Comparison of ENCODE assay signal across 22 cellular contexts in genomic region chr5:17394086-17394485, GRCh38.
"Had no signal": no experiment of that assay in that cellular context is flagged by ENCODE, and none has a peak within 500 bp of the region (broad histone marks: within the 10 kb centered on the region; RNA-seq: fewer than 3 reads in every experiment).

No MANE protein-coding gene starts in this region.

- H3K27me3 Mint-ChIP-seq: effector memory CD8-positive, alpha-beta T cell had no signal

- DNase-seq: colonic mucosa; cortex of kidney; effector CD8-positive, alpha-beta T cell; effector memory CD8-positive, alpha-beta T cell; endodermal cell; erythroblast; foreskin keratinocyte; heart left ventricle; hippocampal formation; left cardiac atrium; left lung; left ventricle myocardium superior; lower lobe of right lung; mesenchymal stem cell; mucosa of descending colon had no signal

- H3K4me3 Mint-ChIP-seq: dendritic cell treated with granulocyte-macrophage colony-stimulating factor and Interleukin-4, amounts not matched to agents 40 ng/mL and 50 ng/mL, for 4 days; effector memory CD8-positive, alpha-beta T cell; endodermal cell; mesothelial cell of epicardium had no signal

- H3K27ac ChIP-seq: colonic mucosa, epithelial cell of prostate, foreskin keratinocyte, gastroesophageal sphincter, heart left ventricle, left lung, lower lobe of right lung had no signal

- H3K27ac Mint-ChIP-seq: dendritic cell treated with granulocyte-macrophage colony-stimulating factor and Interleukin-4, amounts not matched to agents 40 ng/mL and 50 ng/mL, for 4 days; effector memory CD8-positive, alpha-beta T cell; endodermal cell; mesothelial cell of epicardium had no signal

- H3K4me3 ChIP-seq: colonic mucosa, gastroesophageal sphincter, heart left ventricle, left lung, lower lobe of right lung, mucosa of descending colon had no signal

- H3K9me3 ChIP-seq: colonic mucosa, gastroesophageal sphincter, heart left ventricle, left lung, lower lobe of right lung, mucosa of descending colon had no signal

- FAIRE-seq: frontal cortex, islet of Langerhans, keratinocyte had no signal

- H3K27me3 ChIP-seq: colonic mucosa, foreskin keratinocyte, left lung had no signal

- H3K36me3 ChIP-seq: colonic mucosa, gastroesophageal sphincter, heart left ventricle, left lung, lower lobe of right lung had no signal

- H3K4me1 ChIP-seq: colonic mucosa, gastroesophageal sphincter, lower lobe of right lung had no signal
